Comparison of ENCODE assay signal across 9 cellular contexts in genomic region chr6:80638222-80639055, GRCh38.
DNase-seq lines count a peak whose midpoint lies in the region; ATAC-seq and TF ChIP-seq lines count a peak whose summit lies in the region.
"Had no signal": no experiment of that assay in that cellular context is flagged by ENCODE, and none has a peak within 500 bp of the region (broad histone marks: within the 10 kb centered on the region; RNA-seq: fewer than 3 reads in every experiment).

No MANE protein-coding gene starts in this region.

- H3K9me3 ChIP-seq in SJSA1 (replicated peaks) (no peaks in the 10 kb centered on the region), skeletal muscle satellite cell (replicated peaks; ENCODE audit: low read length) (no peaks in the 10 kb centered on the region)
- H3K9me3 ChIP-seq: psoas muscle had no signal

- H3K4me1 ChIP-seq in KMS-11 (ENCODE audit: low read depth, poor library complexity, severe bottlenecking) (peaks cover 59% of the 10 kb centered on the region), SJSA1 (replicated peaks) (peaks cover 38% of the 10 kb centered on the region), skeletal muscle satellite cell (ENCODE audit: control insufficient read depth, insufficient read depth, low read length) (peaks cover 28% of the 10 kb centered on the region)
- H3K4me1 ChIP-seq: psoas muscle had no signal

- H3K27ac ChIP-seq in KMS-11: peak overlapping the region; percentile 93
- H3K27ac ChIP-seq in SJSA1: peak overlapping the region; percentile 83
- H3K27ac ChIP-seq: psoas muscle had no signal

- H2AFZ ChIP-seq in KMS-11 (ENCODE audit: low read depth): peak overlapping the region; percentile 50

- no peak for TF ChIP-seq CTCF in KMS-11 (conservative IDR thresholded peaks at IDR 0.05; ENCODE audit: low read depth, low read length)

- H3K27me3 ChIP-seq in KMS-11 (ENCODE audit: insufficient read depth, low read depth) (no peaks in the 10 kb centered on the region), SJSA1 (replicated peaks) (no peaks in the 10 kb centered on the region), skeletal muscle satellite cell (ENCODE audit: control insufficient read depth, insufficient read depth, low read length) (no peaks in the 10 kb centered on the region)

- H3K36me3 ChIP-seq in KMS-11 (ENCODE audit: insufficient read depth) (no peaks in the 10 kb centered on the region), SJSA1 (no peaks in the 10 kb centered on the region), skeletal muscle satellite cell (ENCODE audit: insufficient read depth, low read length) (no peaks in the 10 kb centered on the region)

- H3K79me2 ChIP-seq in KMS-11 (ENCODE audit: insufficient read depth, low read depth): no peaks in the 10 kb centered on the region

- no peaks in the 10 kb centered on the region for H4K20me1 ChIP-seq in KMS-11 (ENCODE audit: insufficient read depth)

- H3K4me2 ChIP-seq in KMS-11 (peak overlapping the region; percentile 80), skeletal muscle satellite cell (ENCODE audit: low read length) (peak overlapping the region; percentile 37)

- DNase-seq in Daoy (ENCODE audit: low read depth) (peak; percentile 96), SJSA1 (ENCODE audit: low read depth in 1 of 2, low spot score in 2 of 2) (peak; percentile 85 to 91), glomerular endothelial cell (ENCODE audit: extremely low read depth, low read depth, low spot score) (peak; percentile 94), NCI-H2171 treated with DMSO at 0.1 percent for 48 hours (lab: John Stamatoyannopoulos, UW) (no peak)

- peak overlapping the region; percentile 53 for H3K9ac ChIP-seq in KMS-11
- H3K9ac ChIP-seq in skeletal muscle satellite cell (ENCODE audit: low read depth, low read length): peak overlapping the region; percentile 41

- ATAC-seq in GM21786 (IDR thresholded peaks at IDR 0.05; ENCODE audit: unreplicated experiment) (peak; percentile 99), GM21717 (IDR thresholded peaks at IDR 0.05; ENCODE audit: unreplicated experiment) (no peak)

- no peak overlapping the region for H3K4me3 ChIP-seq in KMS-11 (IDR thresholded peaks at IDR 0.05; ENCODE audit: insufficient read depth, low read depth, low read length)
- H3K4me3 ChIP-seq in SJSA1: no peak overlapping the region
- H3K4me3 ChIP-seq in skeletal muscle satellite cell (ENCODE audit: low read length): no peak overlapping the region
- H3K4me3 ChIP-seq: psoas muscle had no signal
